Comparison of ENCODE assay signal across 18 cellular contexts in genomic region chr2:236680461-236680860, GRCh38.
"Had no signal": no experiment of that assay in that cellular context is flagged by ENCODE, and none has a peak within 500 bp of the region (broad histone marks: within the 10 kb centered on the region; RNA-seq: fewer than 3 reads in every experiment).

No MANE protein-coding gene starts in this region.

- H3K36me3 Mint-ChIP-seq: activated CD8-positive, alpha-beta memory T cell treated with anti-CD3 and anti-CD28 coated beads, Interleukin-2, amount 10 ng/mL, durations not matched to agents 7 days and 5 days; brain; natural killer cell treated with Interleukin-12 subunit alpha and Interleukin-12 subunit beta and Interleukin-15 and Interleukin-18, amount 100 ng/mL, for 72 hours; stimulated activated memory B cell treated with anti-CD40 and anti-IgM and Interleukin-4, amounts not matched to agents 10 μg/mL and 1 μg/mL and 100 μg/mL, for 72 hours; T-cell had no signal

- H3K4me3 ChIP-seq: esophagus squamous epithelium, prostate gland had no signal

- H3K9me3 ChIP-seq: esophagus squamous epithelium, prostate gland had no signal

- H3K27me3 ChIP-seq: esophagus squamous epithelium had no signal

- H3K4me3 Mint-ChIP-seq: activated CD4-positive, alpha-beta memory T cell treated with anti-CD3 and anti-CD28 coated beads, Interleukin-2, amount 10 ng/mL, durations not matched to agents 7 days and 5 days; activated CD8-positive, alpha-beta memory T cell treated with anti-CD3 and anti-CD28 coated beads, Interleukin-2, amount 10 ng/mL, durations not matched to agents 7 days and 5 days; activated T-helper 17 cell treated with anti-CD3 and anti-CD28 coated beads, Interleukin-2, amount 50 U/mL, for 72 hours; brain; natural killer cell treated with Interleukin-12 subunit alpha and Interleukin-12 subunit beta and Interleukin-15 and Interleukin-18, amount 100 ng/mL, for 72 hours; stimulated activated memory B cell treated with anti-CD40 and anti-IgM and Interleukin-4, amounts not matched to agents 10 μg/mL and 1 μg/mL and 100 μg/mL, for 72 hours; T-cell had no signal

- H3K27ac Mint-ChIP-seq: activated CD4-positive, alpha-beta memory T cell treated with anti-CD3 and anti-CD28 coated beads, Interleukin-2, amount 10 ng/mL, durations not matched to agents 7 days and 5 days; activated CD8-positive, alpha-beta memory T cell treated with anti-CD3 and anti-CD28 coated beads, Interleukin-2, amount 10 ng/mL, durations not matched to agents 7 days and 5 days; activated T-helper 17 cell treated with anti-CD3 and anti-CD28 coated beads, Interleukin-2, amount 50 U/mL, for 72 hours; natural killer cell treated with Interleukin-12 subunit alpha and Interleukin-12 subunit beta and Interleukin-15 and Interleukin-18, amount 100 ng/mL, for 72 hours; stimulated activated memory B cell treated with anti-CD40 and anti-IgM and Interleukin-4, amounts not matched to agents 10 μg/mL and 1 μg/mL and 100 μg/mL, for 72 hours; T-cell had no signal

- H3K36me3 ChIP-seq: esophagus squamous epithelium, prostate gland had no signal

- ATAC-seq: activated CD8-positive, alpha-beta memory T cell treated with anti-CD3 and anti-CD28 coated beads, Interleukin-2, amount 10 ng/mL, durations not matched to agents 7 days and 5 days; activated T-helper 17 cell treated with anti-CD3 and anti-CD28 coated beads, Interleukin-2, amount 50 U/mL, for 72 hours; natural killer cell treated with Interleukin-12 subunit alpha and Interleukin-12 subunit beta and Interleukin-15 and Interleukin-18, amount 100 ng/mL, for 72 hours; right cardiac atrium; SK-N-SH treated with all-trans-retinoic acid at 6 μM for 48 hours; stimulated activated memory B cell treated with anti-CD40 and anti-IgM and Interleukin-4, amounts not matched to agents 10 μg/mL and 1 μg/mL and 100 μg/mL, for 72 hours; T-cell had no signal

- H3K27ac ChIP-seq: esophagus squamous epithelium had no signal

- DNase-seq: activated CD4-positive, alpha-beta memory T cell treated with anti-CD3 and anti-CD28 coated beads, Interleukin-2, amount 10 ng/mL, durations not matched to agents 7 days and 5 days; activated CD4-positive, alpha-beta T cell treated with anti-CD3 and anti-CD28 coated beads for 48 hours; activated CD4-positive, CD25-positive, alpha-beta regulatory T cell; activated CD8-positive, alpha-beta memory T cell treated with anti-CD3 and anti-CD28 coated beads, Interleukin-2, amount 10 ng/mL, durations not matched to agents 7 days and 5 days; activated naive CD4-positive, alpha-beta T cell; effector CD4-positive, alpha-beta T cell; esophagus squamous epithelium; nucleus accumbens; right cardiac atrium; small intestine; stimulated activated CD4-positive, alpha-beta T cell treated with anti-CD3 and anti-CD28 coated beads, Interleukin-4, amount 100 ng/mL, for 24 hours; T-cell had no signal

- H3K4me1 Mint-ChIP-seq: activated CD4-positive, alpha-beta memory T cell treated with anti-CD3 and anti-CD28 coated beads, Interleukin-2, amount 10 ng/mL, durations not matched to agents 7 days and 5 days; activated CD8-positive, alpha-beta memory T cell treated with anti-CD3 and anti-CD28 coated beads, Interleukin-2, amount 10 ng/mL, durations not matched to agents 7 days and 5 days; activated T-helper 17 cell treated with anti-CD3 and anti-CD28 coated beads, Interleukin-2, amount 50 U/mL, for 72 hours; T-cell had no signal

- H3K9me3 Mint-ChIP-seq: activated CD4-positive, alpha-beta memory T cell treated with anti-CD3 and anti-CD28 coated beads, Interleukin-2, amount 10 ng/mL, durations not matched to agents 7 days and 5 days; activated T-helper 17 cell treated with anti-CD3 and anti-CD28 coated beads, Interleukin-2, amount 50 U/mL, for 72 hours; natural killer cell treated with Interleukin-12 subunit alpha and Interleukin-12 subunit beta and Interleukin-15 and Interleukin-18, amount 100 ng/mL, for 72 hours; stimulated activated memory B cell treated with anti-CD40 and anti-IgM and Interleukin-4, amounts not matched to agents 10 μg/mL and 1 μg/mL and 100 μg/mL, for 72 hours; T-cell had no signal
